28 cellular contexts compared by ENCODE assay signal in genomic region chr10:62788861-62789467, GRCh38. TPM values are rescaled to one million over a fixed set of nuclear protein-coding genes. Genes with fewer than 3 reads are reported as not detected.
A peak's percentile ranks its signal among the peaks of the same experiment; 100 is the strongest.
DNase-seq lines count a peak whose midpoint lies in the region; ATAC-seq, FAIRE-seq and TF ChIP-seq lines count a peak whose summit lies in the region.
"Had no signal": no experiment of that assay in that cellular context is flagged by ENCODE, and none has a peak within 500 bp of the region (broad histone marks: within the 10 kb centered on the region; RNA-seq: fewer than 3 reads in every experiment).

No MANE protein-coding gene starts in this region.

- ATAC-seq in Right ventricle myocardium superior (ENCODE audit: poor library complexity) = peak; percentile 77
- ATAC-seq: naive thymus-derived CD8-positive, alpha-beta T cell; PC-3; stimulated activated effector memory CD8-positive, alpha-beta T cell treated with anti-CD3 and anti-CD28 coated beads, Interleukin-12 subunit alpha, Interleukin-12 subunit beta, amount 100 ng/mL, for 72 hours had no signal

- no peak overlapping the region for H2BK12ac ChIP-seq in H1 (ENCODE audit: low read depth, low read length)

- no peaks in the 10 kb centered on the region for H4K20me1 ChIP-seq in H1 (replicated peaks in 1 of 2; ENCODE audit: control insufficient read depth in 1 of 2, insufficient read depth in 2 of 2, low read length in 2 of 2)

- no peak overlapping the region for H2AK5ac ChIP-seq in H1 (ENCODE audit: low read depth, low read length)

- H3K4ac ChIP-seq in H1 (replicated peaks; ENCODE audit: insufficient read length, low read depth, low read length) = no peak overlapping the region

- H3K18ac ChIP-seq in H1 (ENCODE audit: extremely low read depth, low read length) = no peak overlapping the region

- POLR2A ChIA-PET in H1 (lab: Charles Lee; ENCODE audit: partially characterized antibody) = no interaction called here

- DNase-seq in Right ventricle myocardium superior (no peak), cardiac septum (ENCODE audit: low spot score) (no peak), H1 (ENCODE audit: low read depth in 1 of 2, low spot score in 2 of 2) (no peak), myocyte (ENCODE audit: low read depth) (peak; percentile 33), retina (no peak), NCI-H526 treated with DMSO at 0.1 percent for 48 hours (lab: John Stamatoyannopoulos, UW) (no peak)
- DNase-seq in activated CD4-positive, alpha-beta T cell treated with anti-CD3 and anti-CD28 coated beads for 1 hour = no peak
- no peak for DNase-seq in activated naive CD8-positive, alpha-beta T cell treated with anti-CD3 and anti-CD28 coated beads for 36 hours
- DNase-seq: 8988T; activated CD8-positive, alpha-beta memory T cell treated with anti-CD3 and anti-CD28 coated beads for 24 hours; activated T-cell treated with anti-CD3 and anti-CD28 coated beads, Interleukin-2, amount 50 U/mL, for 24 hours; DMS53; erythroblast; naive thymus-derived CD8-positive, alpha-beta T cell; NCI-H1092; NCI-H1930; PC-3; posterior cingulate gyrus; SHP77 treated with DMSO at 0.1 percent for 48 hours; stimulated activated CD4-positive, alpha-beta T cell treated with anti-CD3 and anti-CD28 coated beads, Interleukin-2, amount 100 ng/mL, for 24 hours had no signal

- H3K9ac ChIP-seq in H1 (replicated peaks in 1 of 4; ENCODE audit: extremely low read depth in 1 of 4, low read depth in 3 of 4, low read length in 3 of 4) = no peak overlapping the region; a peak in 1 of 7 replicates

- no peak overlapping the region for H2BK120ac ChIP-seq in H1 (replicated peaks; ENCODE audit: low read depth, low read length)

- H3K27ac Mint-ChIP-seq in activated naive CD8-positive, alpha-beta T cell treated with anti-CD3 and anti-CD28 coated beads for 36 hours = no peak overlapping the region
- H3K27ac Mint-ChIP-seq: activated T-cell treated with anti-CD3 and anti-CD28 coated beads, Interleukin-2, amount 50 U/mL, for 24 hours; B cell; naive thymus-derived CD8-positive, alpha-beta T cell; stimulated activated effector memory CD8-positive, alpha-beta T cell treated with anti-CD3 and anti-CD28 coated beads, Interleukin-12 subunit alpha, Interleukin-12 subunit beta, amount 100 ng/mL, for 72 hours had no signal

- no peak overlapping the region for H3K4me3 Mint-ChIP-seq in activated naive CD8-positive, alpha-beta T cell treated with anti-CD3 and anti-CD28 coated beads for 36 hours
- H3K4me3 Mint-ChIP-seq: activated T-cell treated with anti-CD3 and anti-CD28 coated beads, Interleukin-2, amount 50 U/mL, for 24 hours; B cell; central memory CD8-positive, alpha-beta T cell; naive thymus-derived CD8-positive, alpha-beta T cell; stimulated activated effector memory CD8-positive, alpha-beta T cell treated with anti-CD3 and anti-CD28 coated beads, Interleukin-12 subunit alpha, Interleukin-12 subunit beta, amount 100 ng/mL, for 72 hours had no signal

- no peak overlapping the region for H3K27ac ChIP-seq in H1 (ENCODE audit: low read depth, low read length)
- H3K27ac ChIP-seq: skin epidermis, thoracic aorta had no signal

- TF ChIP-seq EP300 in H1 (IDR thresholded peaks at IDR 0.05; ENCODE audit: borderline replicate concordance in 1 of 2, low read depth in 2 of 2, low read length in 2 of 2) = no peak

- no peak overlapping the region for H4K5ac ChIP-seq in H1 (ENCODE audit: insufficient read length, low read depth, low read length)

- no peaks in the 10 kb centered on the region for H3K4me1 ChIP-seq in H1 (replicated peaks in 1 of 4; ENCODE audit: control insufficient read depth in 3 of 4, insufficient read depth in 4 of 4, low read length in 3 of 4)

- H3K36me3 ChIP-seq in H1 (ENCODE audit: control insufficient read depth in 2 of 4, insufficient read depth in 4 of 4, low read length in 3 of 4) = no peaks in the 10 kb centered on the region
- H3K36me3 ChIP-seq: thoracic aorta had no signal

- H3K27me3 ChIP-seq in H1 (replicated peaks in 1 of 4; ENCODE audit: control insufficient read depth in 3 of 4, extremely low read depth in 1 of 4, insufficient read depth in 3 of 4, low read length in 3 of 4) = no peaks in the 10 kb centered on the region

- TF ChIP-seq POLR2A in H1 (IDR thresholded peaks at IDR 0.05; ENCODE audit: control extremely low read depth in 1 of 2, low read depth in 2 of 2, low read length in 2 of 2) = no peak

- no peaks in the 10 kb centered on the region for H3K79me1 ChIP-seq in H1 (ENCODE audit: low read depth, low read length)

- FAIRE-seq in H1 (lab: Jason Lieb, UNC) = no peak
- FAIRE-seq: GM12891, GM19239 had no signal

- no peak overlapping the region for H3K4me2 ChIP-seq in H1 (ENCODE audit: insufficient read depth in 1 of 2, low read depth in 2 of 2, low read length in 2 of 2)

- intact Hi-C loops in Right ventricle myocardium superior (cut with DNase I) (no loop called here), cardiac septum (cut with DNase I) (no loop called here)

- H3K23ac ChIP-seq in H1 (ENCODE audit: insufficient read length) = no peak overlapping the region

- no peaks in the 10 kb centered on the region for H3K23me2 ChIP-seq in H1 (ENCODE audit: low read depth, low read length)

- H3K27me3 Mint-ChIP-seq in activated naive CD8-positive, alpha-beta T cell treated with anti-CD3 and anti-CD28 coated beads for 36 hours = no peaks in the 10 kb centered on the region
- H3K27me3 Mint-ChIP-seq: activated T-cell treated with anti-CD3 and anti-CD28 coated beads, Interleukin-2, amount 50 U/mL, for 24 hours; B cell had no signal

- no peak overlapping the region for H4K91ac ChIP-seq in H1 (replicated peaks; ENCODE audit: insufficient read length, low read length)

- H3K14ac ChIP-seq in H1 (ENCODE audit: insufficient read length) = no peak overlapping the region

- H2BK15ac ChIP-seq in H1 (ENCODE audit: low read length) = no peak overlapping the region

- H3K4me3 ChIP-seq in H1 (ENCODE audit: extremely low read depth in 1 of 4, insufficient read depth in 2 of 4, low read depth in 3 of 4, low read length in 4 of 4) = no peak overlapping the region
- H3K4me3 ChIP-seq: skin epidermis, thoracic aorta had no signal

- H3K56ac ChIP-seq in H1 (replicated peaks; ENCODE audit: insufficient read length, low read depth, low read length) = no peak overlapping the region

- TF ChIP-seq RAD21 in H1 (IDR thresholded peaks at IDR 0.05 in 1 of 2, conservative IDR thresholded peaks at IDR 0.05 in 1 of 2; ENCODE audit: low read depth in 2 of 2, low read length in 2 of 2) = no peak

- 91% methylated on average over 9 of the region's 9 CpGs; no CpG with 5 or more reads in 1 of the 2 experiments for WGBS in H1 (ENCODE audit: extremely low coverage in 1 of 2, insufficient coverage in 1 of 2, insufficient read length in 1 of 2, insufficient replicate concordance in 2 of 2, low coverage in 1 of 2, low lambda C conversion rate in 2 of 2, missing lambda C conversion rate in 1 of 2), 2 experiments

- peaks cover 16% of the 10 kb centered on the region for H3K36me3 Mint-ChIP-seq in activated naive CD8-positive, alpha-beta T cell treated with anti-CD3 and anti-CD28 coated beads for 36 hours
- H3K36me3 Mint-ChIP-seq: stimulated activated effector memory CD8-positive, alpha-beta T cell treated with anti-CD3 and anti-CD28 coated beads, Interleukin-12 subunit alpha, Interleukin-12 subunit beta, amount 100 ng/mL, for 72 hours had no signal

- H3K79me2 ChIP-seq in H1 (ENCODE audit: control insufficient read depth in 1 of 2, insufficient read depth in 2 of 2, low read length in 2 of 2) = no peaks in the 10 kb centered on the region

- no peak overlapping the region for H4K8ac ChIP-seq in H1 (ENCODE audit: extremely low read depth, insufficient read depth, low read length)

- H3K9me3 Mint-ChIP-seq in activated naive CD8-positive, alpha-beta T cell treated with anti-CD3 and anti-CD28 coated beads for 36 hours = peaks cover 21% of the 10 kb centered on the region

- H2AFZ ChIP-seq in H1 (ENCODE audit: low read length) = 0 out of 2 replicates have a peak overlapping the region, but pooled peaks have one; percentile 4

- H3K9me3 ChIP-seq in H1 (ENCODE audit: insufficient read depth in 2 of 2, low read depth in 1 of 2, low read length in 1 of 2) = no peaks in the 10 kb centered on the region
- H3K9me3 ChIP-seq: thoracic aorta had no signal

- TF ChIP-seq CTCF in H1 (IDR thresholded peaks at IDR 0.05; ENCODE audit: control extremely low read depth in 1 of 3, insufficient read depth in 1 of 3, low read depth in 1 of 3, low read length in 3 of 3) = no peak

- CTCF ChIA-PET in H1 (lab: Charles Lee; ENCODE audit: partially characterized antibody) = interaction anchor here (2.1 kb wide), 1 partner anchor 11 kb away, joined by 6 read pairs; no protein-coding TSS in a partner anchor

- no peak overlapping the region for H2BK20ac ChIP-seq in H1 (ENCODE audit: low read length)

- H2BK5ac ChIP-seq in H1 (ENCODE audit: low read depth, low read length) = no peak overlapping the region

- no peaks in the 10 kb centered on the region for H3K4me1 Mint-ChIP-seq in activated naive CD8-positive, alpha-beta T cell treated with anti-CD3 and anti-CD28 coated beads for 36 hours
- H3K4me1 Mint-ChIP-seq: B cell; central memory CD8-positive, alpha-beta T cell; stimulated activated effector memory CD8-positive, alpha-beta T cell treated with anti-CD3 and anti-CD28 coated beads, Interleukin-12 subunit alpha, Interleukin-12 subunit beta, amount 100 ng/mL, for 72 hours had no signal

RNA-seq across cellular contexts. Expression of gene ADO, which starts 15.6 kb away (rescaled TPM):
- 16.0 TPM for total RNA-seq in Right ventricle myocardium superior
- 19.5 TPM for total RNA-seq in cardiac septum
- 27.9 and 29.2 TPM in 2 replicates for total RNA-seq in H1 (2021; fragmentation: NEBNext Ultra II Directional; extraction: Animal tissue kit (Norgen Biotek cat#: 25700))
- 18.7 and 23.7 TPM in 2 replicates for polyA plus RNA-seq in H1 (2011; rRNA removed)
- 18.5 TPM for polyA plus RNA-seq in H1 (2011; cell fraction: cytosol; rRNA removed)
- 14.2 TPM for polyA plus RNA-seq in H1 (2011; cell fraction: nucleus; rRNA removed)
- 12.0 to 16.6 TPM (median 13.3 TPM) in 4 replicates for polyA plus RNA-seq in H1 (2012, experiment 1 of 2)
- 11.2 TPM for polyA plus RNA-seq in H1 (2012, experiment 2 of 2)
- polyA plus RNA-seq in H1 (2013, experiment 1 of 2) = 20.0 TPM
- 20.1 TPM for polyA plus RNA-seq in H1 (2013, experiment 2 of 2)
- 14.0 and 16.9 TPM in 2 replicates for polyA minus RNA-seq in H1 (2011; rRNA and poly(A)+ RNA removed)
- 20.9 TPM for polyA minus RNA-seq in H1 (2011; cell fraction: cytosol; rRNA and poly(A)+ RNA removed)
- polyA minus RNA-seq in H1 (2011; cell fraction: nucleus; rRNA and poly(A)+ RNA removed) = 32.6 TPM
- total RNA-seq in myocyte = 34.5 and 34.9 TPM in 2 replicates
- polyA plus RNA-seq in myocyte (2012) = 26.5 TPM
- total RNA-seq in activated naive CD8-positive, alpha-beta T cell treated with anti-CD3 and anti-CD28 coated beads for 36 hours = 10 to 100 TPM; 22.5 to 23.3 TPM

RNA-seq across cellular contexts. Expression of gene EGR2, which starts 27.2 kb away (rescaled TPM):
- total RNA-seq in Right ventricle myocardium superior (0.19 TPM), cardiac septum (4.8 TPM), myocyte (2.3 and 5.3 TPM in 2 replicates)
- total RNA-seq in H1 (2021; fragmentation: NEBNext Ultra II Directional; extraction: Animal tissue kit (Norgen Biotek cat#: 25700)) = 2.1 and 3.0 TPM in 2 replicates
- 1.3 and 2.4 TPM in 2 replicates for polyA plus RNA-seq in H1 (2011; rRNA removed)
- 0.98 TPM for polyA plus RNA-seq in H1 (2011; cell fraction: cytosol; rRNA removed)
- polyA plus RNA-seq in H1 (2011; cell fraction: nucleus; rRNA removed) = 2.8 TPM
- 0.92 to 1.7 TPM (median 1.3 TPM) in 4 replicates for polyA plus RNA-seq in H1 (2012, experiment 1 of 2)
- polyA plus RNA-seq in H1 (2012, experiment 2 of 2) = 1.3 TPM
- polyA plus RNA-seq in H1 (2013, experiment 1 of 2) = 0.61 TPM
- polyA plus RNA-seq in H1 (2013, experiment 2 of 2) = 0.57 TPM
- 1.8 and 2.3 TPM in 2 replicates for polyA minus RNA-seq in H1 (2011; rRNA and poly(A)+ RNA removed)
- 0.51 TPM for polyA minus RNA-seq in H1 (2011; cell fraction: cytosol; rRNA and poly(A)+ RNA removed)
- polyA minus RNA-seq in H1 (2011; cell fraction: nucleus; rRNA and poly(A)+ RNA removed) = 6.1 TPM
- polyA plus RNA-seq in myocyte (2012) = 41.6 TPM
- total RNA-seq in activated naive CD8-positive, alpha-beta T cell treated with anti-CD3 and anti-CD28 coated beads for 36 hours = 10 to 100 TPM; 52.1 to 53.2 TPM
- total RNA-seq: HT1080 had no signal
